In genomic region chr14:99127651-99128167, GRCh38 we compare ENCODE assay signal across 18 cellular contexts.
DNase-seq lines count a peak whose midpoint lies in the region; ATAC-seq and TF ChIP-seq lines count a peak whose summit lies in the region.
"Had no signal": no experiment of that assay in that cellular context is flagged by ENCODE, and none has a peak within 500 bp of the region (broad histone marks: within the 10 kb centered on the region; RNA-seq: fewer than 3 reads in every experiment).

No MANE protein-coding gene starts in this region.

- no peaks in the 10 kb centered on the region for H3K27me3 ChIP-seq in lung (ENCODE audit: control insufficient read depth, insufficient read depth)
- H3K27me3 ChIP-seq: transverse colon had no signal

- H3K27ac Mint-ChIP-seq in activated CD8-positive, alpha-beta memory T cell treated with anti-CD3 and anti-CD28 coated beads, Interleukin-2, amount 10 ng/mL, durations not matched to agents 7 days and 5 days: no peak overlapping the region
- peak overlapping the region; percentile 15 for H3K27ac Mint-ChIP-seq in chondrocyte (ENCODE audit: unreplicated experiment)

- H3K9me3 ChIP-seq in lung (ENCODE audit: control insufficient read depth in 2 of 2, insufficient read depth in 1 of 2, low read length in 1 of 2): no peaks in the 10 kb centered on the region
- H3K9me3 ChIP-seq: esophagus squamous epithelium, transverse colon had no signal

- no peaks in the 10 kb centered on the region for H3K9me3 Mint-ChIP-seq in activated CD8-positive, alpha-beta memory T cell treated with anti-CD3 and anti-CD28 coated beads, Interleukin-2, amount 10 ng/mL, durations not matched to agents 7 days and 5 days (ENCODE audit: low read depth)
- no peaks in the 10 kb centered on the region for H3K9me3 Mint-ChIP-seq in chondrocyte (ENCODE audit: low read depth)
- H3K9me3 Mint-ChIP-seq: naive thymus-derived CD8-positive, alpha-beta T cell had no signal

- no peaks in the 10 kb centered on the region for H3K36me3 ChIP-seq in lung (ENCODE audit: control insufficient read depth in 2 of 2, insufficient read depth in 2 of 2, low read length in 2 of 2)
- H3K36me3 ChIP-seq: esophagus squamous epithelium, transverse colon had no signal

- no peaks in the 10 kb centered on the region for H3K27me3 Mint-ChIP-seq in activated CD8-positive, alpha-beta memory T cell treated with anti-CD3 and anti-CD28 coated beads, Interleukin-2, amount 10 ng/mL, durations not matched to agents 7 days and 5 days
- H3K27me3 Mint-ChIP-seq in chondrocyte (ENCODE audit: low read depth): peaks cover 10% of the 10 kb centered on the region
- H3K27me3 Mint-ChIP-seq: naive thymus-derived CD8-positive, alpha-beta T cell had no signal

- TF ChIP-seq CTCF in chondrocyte (IDR thresholded peaks at IDR 0.05) (no peak), lung (IDR thresholded peaks at IDR 0.05; ENCODE audit: control extremely low read depth, extremely low read depth) (no peak)

- DNase-seq in activated CD8-positive, alpha-beta memory T cell treated with anti-CD3 and anti-CD28 coated beads, Interleukin-2, amount 10 ng/mL, durations not matched to agents 7 days and 5 days: peak; percentile 27
- no peak for DNase-seq in activated CD8-positive, alpha-beta memory T cell treated with anti-CD3 and anti-CD28 coated beads, Interleukin-2, amount 50 U/mL, for 4 hours
- DNase-seq in chondrocyte (ENCODE audit: low spot score) (no peak), lung (ENCODE audit: low spot score) (peak; percentile 28), ureter (ENCODE audit: low spot score) (peak; percentile 52), hepatic stellate cell (ENCODE audit: low spot score) (no peak)
- DNase-seq: activated CD4-positive, alpha-beta T cell treated with anti-CD3 and anti-CD28 coated beads, Interleukin-2, amount 50 U/mL, for 4 hours; activated naive CD4-positive, alpha-beta T cell; Calu3; caudate nucleus; esophagus squamous epithelium; naive thymus-derived CD8-positive, alpha-beta T cell; NCI-H2227 treated with DMSO at 0.1 percent for 48 hours; RPMI8226; transverse colon had no signal

- H3K27ac ChIP-seq in lung (ENCODE audit: low read depth in 1 of 2, low read length in 1 of 2): no peak overlapping the region
- H3K27ac ChIP-seq: HL-60, transverse colon had no signal

- peaks cover 10% of the 10 kb centered on the region for H3K4me1 Mint-ChIP-seq in activated CD8-positive, alpha-beta memory T cell treated with anti-CD3 and anti-CD28 coated beads, Interleukin-2, amount 10 ng/mL, durations not matched to agents 7 days and 5 days
- H3K4me1 Mint-ChIP-seq in chondrocyte (ENCODE audit: low read depth): peaks cover 19% of the 10 kb centered on the region

- 46 to 67% methylated on average over 9 of the region's 9 CpGs for WGBS in lung, 2 donors

- no peak overlapping the region for H3K4me3 ChIP-seq in lung
- H3K4me3 ChIP-seq: esophagus squamous epithelium, transverse colon had no signal

- no peak overlapping the region for H3K4me3 Mint-ChIP-seq in activated CD8-positive, alpha-beta memory T cell treated with anti-CD3 and anti-CD28 coated beads, Interleukin-2, amount 10 ng/mL, durations not matched to agents 7 days and 5 days
- no peak overlapping the region for H3K4me3 Mint-ChIP-seq in chondrocyte (ENCODE audit: unreplicated experiment)

- peaks cover 0 to 1% of the 10 kb centered on the region in 2 donors for H3K4me1 ChIP-seq in lung (ENCODE audit: control insufficient read depth in 2 of 2, insufficient read depth in 2 of 2, low read length in 2 of 2)
- H3K4me1 ChIP-seq: transverse colon had no signal

- H3K36me3 Mint-ChIP-seq in activated CD8-positive, alpha-beta memory T cell treated with anti-CD3 and anti-CD28 coated beads, Interleukin-2, amount 10 ng/mL, durations not matched to agents 7 days and 5 days: no peaks in the 10 kb centered on the region
- no peaks in the 10 kb centered on the region for H3K36me3 Mint-ChIP-seq in chondrocyte (ENCODE audit: low read depth)

- ATAC-seq in activated CD8-positive, alpha-beta memory T cell treated with anti-CD3 and anti-CD28 coated beads, Interleukin-2, amount 10 ng/mL, durations not matched to agents 7 days and 5 days: no peak
- no peak for ATAC-seq in lung (ENCODE audit: insufficient read depth, low FRiP score)
- ATAC-seq in GM18498 (IDR thresholded peaks at IDR 0.05; ENCODE audit: unreplicated experiment): no peak
- no peak for ATAC-seq in HG03354 (IDR thresholded peaks at IDR 0.05; ENCODE audit: poor library complexity, severe bottlenecking, unreplicated experiment)
- ATAC-seq: naive thymus-derived CD8-positive, alpha-beta T cell had no signal

- CTCF ChIA-PET in activated CD8-positive, alpha-beta memory T cell treated with anti-CD3 and anti-CD28 coated beads, Interleukin-2, amount 10 ng/mL, durations not matched to agents 7 days and 5 days (lab: Charles Lee): no interaction called here

Comparison
In these comparisons a context has a peak if more than half of its experiments do, and no peak if none do; other contexts are left out.
1. DNase-seq: peak in activated CD8-positive, alpha-beta memory T cell treated with anti-CD3 and anti-CD28 coated beads, Interleukin-2, amount 10 ng/mL, durations not matched to agents 7 days and 5 days (single experiment), lung (single experiment) and ureter (single experiment); none in activated CD8-positive, alpha-beta memory T cell treated with anti-CD3 and anti-CD28 coated beads, Interleukin-2, amount 50 U/mL, for 4 hours (single experiment), chondrocyte (single experiment) and hepatic stellate cell (single experiment).